In the genomic region with DNA sequence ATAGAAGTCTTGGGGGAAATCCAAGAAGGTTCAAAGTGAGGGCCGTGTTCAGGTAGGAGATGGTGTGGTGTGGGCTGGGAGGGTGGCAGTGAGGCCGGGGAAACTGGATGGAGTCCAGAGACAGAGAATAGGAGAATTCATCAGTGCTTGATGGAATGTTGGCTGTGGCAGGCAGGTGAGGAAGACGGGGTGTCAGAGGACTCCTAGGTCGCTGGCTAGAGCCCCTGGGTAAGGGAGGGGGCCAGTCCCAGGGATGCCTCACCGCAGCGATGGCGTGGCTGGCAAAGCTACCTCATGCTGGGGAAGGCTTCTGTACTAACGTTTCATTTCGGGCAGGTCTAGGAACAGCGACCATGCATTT, we compare ENCODE assay signal across 10 cellular contexts.
DNase-seq lines count a peak whose midpoint lies in the region; ATAC-seq and TF ChIP-seq lines count a peak whose summit lies in the region.
"Had no signal": no experiment of that assay in that cellular context is flagged by ENCODE, and none has a peak within 500 bp of the region (broad histone marks: within the 10 kb centered on the region; RNA-seq: fewer than 3 reads in every experiment).

No MANE protein-coding gene starts in this region.

- H3K9me3 ChIP-seq in H9 (ENCODE audit: control insufficient read depth, low read depth, low read length) (no peaks in the 10 kb centered on the region), hepatocyte (ENCODE audit: low read depth) (no peaks in the 10 kb centered on the region), HAP-1 (no peaks in the 10 kb centered on the region)
- H3K9me3 ChIP-seq: Peyer's patch had no signal

- no peaks in the 10 kb centered on the region for H3K9me2 ChIP-seq in hepatocyte (replicated peaks; ENCODE audit: insufficient read depth)

- H3K9me3 Mint-ChIP-seq in H9 = peaks cover 0 to 5% of the 10 kb centered on the region in 2 experiments; a peak in 1 of 5 replicates
- no peaks in the 10 kb centered on the region for H3K9me3 Mint-ChIP-seq in activated CD8-positive, alpha-beta T cell treated with anti-CD3 and anti-CD28 coated beads for 36 hours

- POLR2A ChIA-PET in activated CD8-positive, alpha-beta T cell treated with anti-CD3 and anti-CD28 coated beads for 36 hours (lab: Charles Lee) = no interaction called here

- H3K79me2 ChIP-seq in H9 (ENCODE audit: insufficient read depth, low read length) (no peaks in the 10 kb centered on the region), hepatocyte (no peaks in the 10 kb centered on the region)

- no peak for TF ChIP-seq CTCF in H9 (conservative IDR thresholded peaks at IDR 0.05)
- TF ChIP-seq CTCF in activated CD8-positive, alpha-beta T cell treated with anti-CD3 and anti-CD28 coated beads for 36 hours (IDR thresholded peaks at IDR 0.05) = no peak
- TF ChIP-seq CTCF in hepatocyte (IDR thresholded peaks at IDR 0.05; ENCODE audit: poor library complexity) = no peak
- TF ChIP-seq CTCF in retinal pigment epithelial cell (conservative IDR thresholded peaks at IDR 0.05; ENCODE audit: low read depth, low read length) = no peak

- H3K56ac ChIP-seq in H9 (ENCODE audit: insufficient read length, low read depth, low read length) = no peak overlapping the region

- peak; percentile 37 for ATAC-seq in activated CD8-positive, alpha-beta T cell treated with anti-CD3 and anti-CD28 coated beads for 36 hours
- ATAC-seq in HG02798 (IDR thresholded peaks at IDR 0.05; ENCODE audit: poor library complexity, unreplicated experiment) = no peak
- ATAC-seq in GM18909 (IDR thresholded peaks at IDR 0.05; ENCODE audit: poor library complexity, unreplicated experiment) = no peak

- no peak overlapping the region for H3K4me3 ChIP-seq in hepatocyte
- peak overlapping the region; percentile 74 for H3K4me3 ChIP-seq in retinal pigment epithelial cell (ENCODE audit: low read length)
- H3K4me3 ChIP-seq in HAP-1 = no peak overlapping the region
- H3K4me3 ChIP-seq: K562 had no signal

- H3K4me2 ChIP-seq in H9 (ENCODE audit: insufficient read depth, insufficient read length, low read length) (peak overlapping the region; percentile 60), hepatocyte (peak overlapping the region; percentile 71)

- no peak overlapping the region for H3K27ac ChIP-seq in H9 (ENCODE audit: insufficient read length, low read depth, low read length)
- no peak overlapping the region for H3K27ac ChIP-seq in hepatocyte
- H3K27ac ChIP-seq: Peyer's patch had no signal

- H4K91ac ChIP-seq in H9 (ENCODE audit: insufficient read length, low read depth, low read length) = no peak overlapping the region

- H3K4ac ChIP-seq in H9 (ENCODE audit: low read depth, low read length) = no peak overlapping the region

- no CpG with 5 or more reads among the region's 10 CpGs for WGBS in H9 (ENCODE audit: extremely low coverage, insufficient read length, low lambda C conversion rate)
- 35% methylated on average over 10 of the region's 10 CpGs for WGBS in hepatocyte (ENCODE audit: low lambda C conversion rate, missing lambda C conversion rate)

- no peaks in the 10 kb centered on the region for H3K36me3 ChIP-seq in hepatocyte (replicated peaks; ENCODE audit: insufficient read depth, low read depth)
- H3K36me3 ChIP-seq in HAP-1 (replicated peaks) = no peaks in the 10 kb centered on the region
- H3K36me3 ChIP-seq: Peyer's patch had no signal

- H4K8ac ChIP-seq in H9 (replicated peaks; ENCODE audit: insufficient read length, low read depth, low read length) = no peak overlapping the region

- no peak overlapping the region for H4K5ac ChIP-seq in H9 (ENCODE audit: insufficient read length, low read depth, low read length)

- H3K23me2 ChIP-seq in H9 (ENCODE audit: insufficient read length, low read depth, low read length, poor library complexity, severe bottlenecking) = no peaks in the 10 kb centered on the region

- peaks cover 27 to 30% of the 10 kb centered on the region in 2 experiments for H3K4me1 Mint-ChIP-seq in H9
- H3K4me1 Mint-ChIP-seq in activated CD8-positive, alpha-beta T cell treated with anti-CD3 and anti-CD28 coated beads for 36 hours (ENCODE audit: low read depth) = peaks cover 8% of the 10 kb centered on the region

- peaks cover 0 to 18% (median 0%) of the 10 kb centered on the region in 3 experiments; a peak in 2 of 7 replicates for H3K36me3 Mint-ChIP-seq in H9 (ENCODE audit: insufficient read depth in 1 of 3, low read depth in 3 of 3)
- H3K36me3 Mint-ChIP-seq in activated CD8-positive, alpha-beta T cell treated with anti-CD3 and anti-CD28 coated beads for 36 hours (ENCODE audit: low read depth) = no peaks in the 10 kb centered on the region

- H3K9ac ChIP-seq in H9 (ENCODE audit: extremely low read depth, insufficient read length, low read length) = no peak overlapping the region

- no peak overlapping the region for H2BK12ac ChIP-seq in H9 (ENCODE audit: insufficient read length, low read depth, low read length)

- no peak overlapping the region for H2BK20ac ChIP-seq in H9 (ENCODE audit: low read depth, low read length, poor library complexity, severe bottlenecking)

- CTCF ChIA-PET in activated CD8-positive, alpha-beta T cell treated with anti-CD3 and anti-CD28 coated beads for 36 hours (lab: Charles Lee) = no interaction called here

- H3K14ac ChIP-seq in H9 (ENCODE audit: insufficient read depth, low read length) = peak overlapping the region; percentile 0; the same call in 1 of the 2 replicates

- no peak overlapping the region for H3K23ac ChIP-seq in H9 (ENCODE audit: insufficient read length, low read depth, low read length)

- DNase-seq in H9 = no peak
- no peak for DNase-seq in activated CD8-positive, alpha-beta T cell treated with anti-CD3 and anti-CD28 coated beads for 36 hours
- DNase-seq in hepatocyte (ENCODE audit: low spot score) = no peak
- no peak for DNase-seq in retinal pigment epithelial cell (ENCODE audit: low read depth)
- DNase-seq in stimulated activated CD4-positive, alpha-beta T cell treated with anti-CD3 and anti-CD28 coated beads, Interleukin-15, amount 100 ng/mL, for 24 hours = no peak
- DNase-seq in HAP-1 (ENCODE audit: low spot score in 2 of 2) = no peak

- H2AK5ac ChIP-seq in H9 (ENCODE audit: insufficient read length, low read length) = no peak overlapping the region

- peak overlapping the region in 2 of 3 experiments; percentile 97 to 99; a peak in 3 of 7 replicates for H3K27ac Mint-ChIP-seq in H9
- H3K27ac Mint-ChIP-seq in activated CD8-positive, alpha-beta T cell treated with anti-CD3 and anti-CD28 coated beads for 36 hours = no peak overlapping the region

- no peaks in the 10 kb centered on the region for H4K20me1 ChIP-seq in H9 (ENCODE audit: control insufficient read depth, insufficient read depth, insufficient read length)
- H4K20me1 ChIP-seq in hepatocyte (ENCODE audit: insufficient read depth, poor library complexity, severe bottlenecking) = no peaks in the 10 kb centered on the region

- no peak overlapping the region for H2BK5ac ChIP-seq in H9 (ENCODE audit: insufficient read length, low read length)

- H2BK120ac ChIP-seq in H9 (ENCODE audit: low read depth, low read length, poor library complexity, severe bottlenecking) = no peak overlapping the region

- no peak overlapping the region for H3T11ph ChIP-seq in H9 (ENCODE audit: low read length)

- no peak overlapping the region for H3K18ac ChIP-seq in H9 (ENCODE audit: insufficient read length, low read depth, low read length)

- H3K4me1 ChIP-seq in H9 (ENCODE audit: insufficient read depth, low read length) (peaks cover 6% of the 10 kb centered on the region; the same call in 1 of the 2 replicates), hepatocyte (ENCODE audit: insufficient read depth) (peaks cover 14% of the 10 kb centered on the region), HAP-1 (no peaks in the 10 kb centered on the region)

- no peak overlapping the region for H2BK15ac ChIP-seq in H9 (ENCODE audit: low read depth, low read length)

- intact Hi-C loops in activated CD8-positive, alpha-beta T cell treated with anti-CD3 and anti-CD28 coated beads for 36 hours (cut with micrococcal nuclease) = no loop called here

- H3K79me1 ChIP-seq in H9 (ENCODE audit: insufficient read depth, low read depth, low read length, poor library complexity, severe bottlenecking) = no peaks in the 10 kb centered on the region

- H3K4me3 Mint-ChIP-seq in H9 = peak overlapping the region; percentile 88
- H3K4me3 Mint-ChIP-seq in activated CD8-positive, alpha-beta T cell treated with anti-CD3 and anti-CD28 coated beads for 36 hours = peak overlapping the region; percentile 54

- H3K27me3 ChIP-seq in H9 (ENCODE audit: insufficient read depth, low read length) (no peaks in the 10 kb centered on the region), hepatocyte (no peaks in the 10 kb centered on the region), HAP-1 (ENCODE audit: low read depth) (no peaks in the 10 kb centered on the region)
- H3K27me3 ChIP-seq: Peyer's patch had no signal

- H2AFZ ChIP-seq in H9 (ENCODE audit: low read length) (no peak overlapping the region), hepatocyte (no peak overlapping the region)

- in situ Hi-C loops in HAP-1 (cut with MboI; ENCODE audit: low sequenced_read_pairs) = no loop called here

- peaks cover 27% of the 10 kb centered on the region for H3K27me3 Mint-ChIP-seq in H9 (ENCODE audit: low read depth)
- peaks cover 8% of the 10 kb centered on the region for H3K27me3 Mint-ChIP-seq in activated CD8-positive, alpha-beta T cell treated with anti-CD3 and anti-CD28 coated beads for 36 hours
